ENCODE assay signal across 1 cellular context in the genomic region with DNA sequence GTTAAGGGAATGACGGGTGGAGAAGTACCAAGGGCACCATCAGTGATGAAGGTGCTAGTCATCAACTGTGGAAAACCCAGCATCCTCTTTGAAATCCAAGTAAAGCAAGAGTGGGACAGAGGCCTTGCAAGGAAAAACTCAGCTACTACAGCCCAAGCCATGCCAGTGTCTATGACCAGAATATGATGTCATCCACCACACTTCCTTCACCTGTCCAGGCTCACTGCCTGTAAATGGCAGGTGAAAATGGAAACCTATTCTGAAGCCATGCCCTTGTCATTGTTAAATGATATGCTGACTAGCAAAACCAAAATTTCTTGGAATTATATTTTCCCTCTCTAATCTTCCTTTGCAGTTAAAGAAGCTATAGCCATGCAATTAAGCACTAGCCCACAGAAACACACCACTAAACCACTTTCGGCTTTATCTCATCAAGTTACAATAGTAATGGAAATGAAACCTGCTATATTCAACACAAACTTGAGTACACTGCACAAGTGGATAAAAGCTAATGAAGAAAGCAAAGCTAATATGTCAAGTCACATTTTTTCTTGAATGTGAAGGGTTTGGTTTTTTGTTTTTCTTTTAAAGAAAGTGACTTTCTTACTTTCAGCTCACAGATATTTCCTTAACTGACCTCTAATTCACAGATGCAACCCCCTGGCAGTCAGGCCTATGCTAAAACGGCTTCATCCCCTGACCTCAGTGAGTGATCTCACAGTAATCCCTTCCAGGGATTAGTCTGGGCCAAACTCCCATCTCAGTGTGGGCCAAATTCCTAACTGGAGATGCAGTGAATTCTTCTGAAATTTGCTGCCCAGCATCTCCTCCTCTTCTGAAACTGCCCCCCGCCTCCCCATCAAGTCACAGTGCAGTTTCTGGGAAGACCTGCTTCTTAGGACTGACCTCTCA.
TF ChIP-seq lines count a peak whose summit lies in the region.

No MANE protein-coding gene starts in this region.

TF ChIP-seq in SK-N-SH treated with all-trans-retinoic acid at 6 μM for 48 hours, 23 proteins besides CTCF, POLR2A, EP300 and RAD21 (continued from another document):
- TF ChIP-seq, protein P1, sequence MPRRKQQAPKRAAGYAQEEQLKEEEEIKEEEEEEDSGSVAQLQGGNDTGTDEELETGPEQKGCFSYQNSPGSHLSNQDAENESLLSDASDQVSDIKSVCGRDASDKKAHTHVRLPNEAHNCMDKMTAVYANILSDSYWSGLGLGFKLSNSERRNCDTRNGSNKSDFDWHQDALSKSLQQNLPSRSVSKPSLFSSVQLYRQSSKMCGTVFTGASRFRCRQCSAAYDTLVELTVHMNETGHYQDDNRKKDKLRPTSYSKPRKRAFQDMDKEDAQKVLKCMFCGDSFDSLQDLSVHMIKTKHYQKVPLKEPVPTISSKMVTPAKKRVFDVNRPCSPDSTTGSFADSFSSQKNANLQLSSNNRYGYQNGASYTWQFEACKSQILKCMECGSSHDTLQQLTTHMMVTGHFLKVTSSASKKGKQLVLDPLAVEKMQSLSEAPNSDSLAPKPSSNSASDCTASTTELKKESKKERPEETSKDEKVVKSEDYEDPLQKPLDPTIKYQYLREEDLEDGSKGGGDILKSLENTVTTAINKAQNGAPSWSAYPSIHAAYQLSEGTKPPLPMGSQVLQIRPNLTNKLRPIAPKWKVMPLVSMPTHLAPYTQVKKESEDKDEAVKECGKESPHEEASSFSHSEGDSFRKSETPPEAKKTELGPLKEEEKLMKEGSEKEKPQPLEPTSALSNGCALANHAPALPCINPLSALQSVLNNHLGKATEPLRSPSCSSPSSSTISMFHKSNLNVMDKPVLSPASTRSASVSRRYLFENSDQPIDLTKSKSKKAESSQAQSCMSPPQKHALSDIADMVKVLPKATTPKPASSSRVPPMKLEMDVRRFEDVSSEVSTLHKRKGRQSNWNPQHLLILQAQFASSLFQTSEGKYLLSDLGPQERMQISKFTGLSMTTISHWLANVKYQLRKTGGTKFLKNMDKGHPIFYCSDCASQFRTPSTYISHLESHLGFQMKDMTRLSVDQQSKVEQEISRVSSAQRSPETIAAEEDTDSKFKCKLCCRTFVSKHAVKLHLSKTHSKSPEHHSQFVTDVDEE (CRISPR knock-in tag; IDR thresholded peaks at IDR 0.05): no peak
- no peak for TF ChIP-seq SNAI2 (CRISPR knock-in tag; IDR thresholded peaks at IDR 0.05)
